ENCODE assay signal across 8 cellular contexts in genomic region chr1:156496211-156496761, GRCh38. TPM values are rescaled to one million over a fixed set of nuclear protein-coding genes. Genes with fewer than 3 reads are reported as not detected.
DNase-seq lines count a peak whose midpoint lies in the region; ATAC-seq and TF ChIP-seq lines count a peak whose summit lies in the region.

No MANE protein-coding gene starts in this region.

- H3K9me3 Mint-ChIP-seq in activated naive CD8-positive, alpha-beta T cell treated with anti-CD3 and anti-CD28 coated beads, Interleukin-2, amount 10 ng/mL, durations not matched to agents 7 days and 5 days, result no peaks in the 10 kb centered on the region

- DNase-seq in stimulated activated CD4-positive, alpha-beta T cell treated with anti-CD3 and anti-CD28 coated beads, Interleukin-15, amount 100 ng/mL, for 24 hours, result peak; percentile 35
- no peak for DNase-seq in stimulated activated CD4-positive, alpha-beta T cell treated with anti-CD3 and anti-CD28 coated beads, Interleukin-4, amount 100 ng/mL, for 1 hour
- no peak for DNase-seq in activated naive CD8-positive, alpha-beta T cell treated with anti-CD3 and anti-CD28 coated beads, Interleukin-2, amount 10 ng/mL, durations not matched to agents 7 days and 5 days
- DNase-seq in mucosa of descending colon (peak; percentile 57 to 63 (median 61)), GM13977 (ENCODE audit: low spot score) (no peak), GM19240 (ENCODE audit: insufficient read length, low spot score) (no peak)
- DNase-seq in activated CD4-positive, CD25-positive, alpha-beta regulatory T cell (lab: John Stamatoyannopoulos, UW), result no peak

- peaks cover 3% of the 10 kb centered on the region for H3K36me3 ChIP-seq in mucosa of descending colon (ENCODE audit: low read depth)

- no peak for ATAC-seq in activated naive CD8-positive, alpha-beta T cell treated with anti-CD3 and anti-CD28 coated beads, Interleukin-2, amount 10 ng/mL, durations not matched to agents 7 days and 5 days (ENCODE audit: low read depth)
- ATAC-seq in mucosa of descending colon, result no peak
- no peak for ATAC-seq in GM21423 (IDR thresholded peaks at IDR 0.05; ENCODE audit: unreplicated experiment)

- POLR2A ChIA-PET in activated naive CD8-positive, alpha-beta T cell treated with anti-CD3 and anti-CD28 coated beads, Interleukin-2, amount 10 ng/mL, durations not matched to agents 7 days and 5 days (lab: Charles Lee), result interaction anchor here (0.7 to 3.2 kb wide), 3 partner anchors 12 to 95 kb away, joined by 3 to 12 read pairs (median 3); partner anchors contain the start of gene NAXE

- no peak overlapping the region for H3K4me3 ChIP-seq in mucosa of descending colon

- in situ Hi-C loops in GM13977 (cut with MboI; ENCODE audit: low pct_unique_long_range_greater_than_20kb, low sequenced_read_pairs, unreplicated experiment), result no loop called here

- peak overlapping the region; percentile 31 for H3K4me3 Mint-ChIP-seq in activated naive CD8-positive, alpha-beta T cell treated with anti-CD3 and anti-CD28 coated beads, Interleukin-2, amount 10 ng/mL, durations not matched to agents 7 days and 5 days

- intact Hi-C loops in mucosa of descending colon (cut with DNase I, micrococcal nuclease), result loop anchor here in 1 of 2 donors (5.0 kb wide), 1 partner anchor 34 kb away; no protein-coding TSS in a partner anchor

- H3K4me1 Mint-ChIP-seq in activated naive CD8-positive, alpha-beta T cell treated with anti-CD3 and anti-CD28 coated beads, Interleukin-2, amount 10 ng/mL, durations not matched to agents 7 days and 5 days, result peaks cover 62% of the 10 kb centered on the region

- H3K36me3 Mint-ChIP-seq in activated naive CD8-positive, alpha-beta T cell treated with anti-CD3 and anti-CD28 coated beads, Interleukin-2, amount 10 ng/mL, durations not matched to agents 7 days and 5 days, result peaks cover 17% of the 10 kb centered on the region

- peak overlapping the region; percentile 44 for H3K27ac Mint-ChIP-seq in activated naive CD8-positive, alpha-beta T cell treated with anti-CD3 and anti-CD28 coated beads, Interleukin-2, amount 10 ng/mL, durations not matched to agents 7 days and 5 days

- TF ChIP-seq CTCF in mucosa of descending colon (IDR thresholded peaks at IDR 0.05) (no peak), GM13977 (IDR thresholded peaks at IDR 0.05; ENCODE audit: extremely low read depth, insufficient read depth, missing control alignments) (no peak)

- H3K4me1 ChIP-seq in mucosa of descending colon (ENCODE audit: low read depth), result peaks cover 71% of the 10 kb centered on the region

- H3K9me3 ChIP-seq in mucosa of descending colon, result no peaks in the 10 kb centered on the region

- no peaks in the 10 kb centered on the region for H3K27me3 Mint-ChIP-seq in activated naive CD8-positive, alpha-beta T cell treated with anti-CD3 and anti-CD28 coated beads, Interleukin-2, amount 10 ng/mL, durations not matched to agents 7 days and 5 days

RNA-seq across cellular contexts. Expression of gene MEF2D, which starts 4.3 kb away (rescaled TPM):
- 10 to 100 TPM; 52.4 to 54.4 TPM for total RNA-seq in activated naive CD8-positive, alpha-beta T cell treated with anti-CD3 and anti-CD28 coated beads, Interleukin-2, amount 10 ng/mL, durations not matched to agents 7 days and 5 days
- 100 to 1,000 TPM in 1 of 3 donors, 10 to 100 TPM in 2; 56.8 to 103 (median 61.9) TPM for total RNA-seq in mucosa of descending colon

Comparison
In these comparisons a context has a peak if more than half of its experiments do, and no peak if none do; other contexts are left out.
1. DNase-seq: peak in stimulated activated CD4-positive, alpha-beta T cell treated with anti-CD3 and anti-CD28 coated beads, Interleukin-15, amount 100 ng/mL, for 24 hours (single experiment) and mucosa of descending colon (3 of 3); none in stimulated activated CD4-positive, alpha-beta T cell treated with anti-CD3 and anti-CD28 coated beads, Interleukin-4, amount 100 ng/mL, for 1 hour (single experiment), activated naive CD8-positive, alpha-beta T cell treated with anti-CD3 and anti-CD28 coated beads, Interleukin-2, amount 10 ng/mL, durations not matched to agents 7 days and 5 days (single experiment), GM13977 (single experiment), GM19240 (single experiment) and activated CD4-positive, CD25-positive, alpha-beta regulatory T cell (0 of 4).